Comparison of ENCODE assay signal across 8 cellular contexts in the genomic region with DNA sequence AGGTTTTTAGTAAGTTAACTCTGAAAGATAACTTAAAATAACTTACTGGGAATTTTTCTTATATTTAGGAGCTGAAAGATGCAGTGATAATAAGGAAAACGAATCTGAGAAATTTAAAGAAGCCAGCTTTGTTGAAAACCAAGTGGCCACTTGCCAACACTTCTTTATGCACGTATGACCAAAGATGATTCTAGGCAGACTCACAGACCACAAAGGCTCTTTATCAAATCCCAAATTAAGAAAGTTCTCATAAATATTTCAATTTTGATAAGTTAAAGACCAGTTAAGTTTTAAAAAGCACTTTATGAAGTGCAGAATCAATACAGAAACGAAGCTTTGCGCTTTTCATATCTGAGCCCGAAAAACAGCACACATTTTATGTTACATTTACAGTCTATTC. TPM values are rescaled to one million over a fixed set of nuclear protein-coding genes. Genes with fewer than 3 reads are reported as not detected.
DNase-seq lines count a peak whose midpoint lies in the region; ATAC-seq, FAIRE-seq and TF ChIP-seq lines count a peak whose summit lies in the region.

No MANE protein-coding gene starts in this region.

- H3K9ac ChIP-seq in GM12878 (ENCODE audit: control insufficient read depth, insufficient read depth, low read length): peak overlapping the region; percentile 89

- no peaks in the 10 kb centered on the region for H3K9me3 Mint-ChIP-seq in type B pancreatic cell

- FAIRE-seq in GM12878 (lab: Jason Lieb, UNC): no peak

- H3K4me2 ChIP-seq in GM12878 (ENCODE audit: control insufficient read depth, insufficient read depth): peak overlapping the region; percentile 75

- peak overlapping the region; percentile 97 for H3K4me3 Mint-ChIP-seq in type B pancreatic cell

- H3K4me3 ChIP-seq in AG04450 (ENCODE audit: low read depth, low read length) (peak overlapping the region; percentile 85), GM12878 (peak overlapping the region; percentile 67), right lobe of liver (peak overlapping the region; percentile 54 to 86 (median 79))

- SMC1A ChIA-PET in GM12878 (lab: Charles Lee; ENCODE audit: uncharacterized antibody, unreplicated experiment): interaction anchor here (0.8 to 2.4 kb wide), 7 partner anchors 14 to 98 kb away, joined by 3 to 9 read pairs (median 3); partner anchors contain the start of gene HSPA4

- WGBS in GM12878 (ENCODE audit: insufficient coverage, insufficient replicate concordance, low lambda C conversion rate, missing lambda C conversion rate): 51% methylated on average over 5 of the region's 5 CpGs
- 2% methylated on average over 5 of the region's 5 CpGs for WGBS in right lobe of liver (ENCODE audit: insufficient coverage, low coverage, low lambda C conversion rate, missing lambda C conversion rate)

- TF ChIP-seq EP300 in GM12878 (IDR thresholded peaks at IDR 0.05; ENCODE audit: borderline replicate concordance in 1 of 2, control insufficient read depth in 1 of 2, low read depth in 2 of 2, low read length in 2 of 2): no peak

- CTCF ChIA-PET in AG04450 (lab: Charles Lee) (interaction anchor here (0.7 kb wide), 1 partner anchor 57 kb away, joined by 5 read pairs; no protein-coding TSS in a partner anchor), GM12878 (lab: Yijun Ruan, JAX) (interaction anchor here (0.6 to 1.3 kb wide), 2 partner anchors 141 to 142 kb away, joined by 3 read pairs; no protein-coding TSS in a partner anchor)

- peak overlapping the region; percentile 93 for H3K27ac ChIP-seq in AG04450 (ENCODE audit: low read depth, low read length)
- H3K27ac ChIP-seq in GM12878 (ENCODE audit: control insufficient read depth, insufficient read depth): peak overlapping the region; percentile 69; the same call in 1 of the 2 replicates
- H3K27ac ChIP-seq in right lobe of liver: peak overlapping the region; percentile 91 to 98 (median 96)

- intact Hi-C loops in GM12878 (cut with micrococcal nuclease; ENCODE audit: unreplicated experiment) (loop anchor here (5.0 kb wide), 1 partner anchor 90 kb away; the partner anchor contains the start of gene HSPA4), right lobe of liver (cut with DNase I) (no loop called here)

- no peaks in the 10 kb centered on the region for H3K27me3 Mint-ChIP-seq in type B pancreatic cell

- H3K4me1 Mint-ChIP-seq in type B pancreatic cell (ENCODE audit: unreplicated experiment): peaks cover 8% of the 10 kb centered on the region

- peaks cover 23% of the 10 kb centered on the region for H3K36me3 Mint-ChIP-seq in type B pancreatic cell

- DNase-seq in AG04450 (ENCODE audit: low read depth, low spot score) (no peak), HT-29 (ENCODE audit: low spot score) (peak; percentile 43), GM12878 (ENCODE audit: low read depth, low spot score) (no peak), right lobe of liver (no peak), type B pancreatic cell (ENCODE audit: extremely low spot score, unreplicated experiment) (no peak), MV-4-11 (lab: John Stamatoyannopoulos, UW) (no peak)
- DNase-seq in NK-92 treated with Interleukin-12 subunit alpha and Interleukin-12 subunit beta, amount 100 ng/mL, for 24 hours (lab: John Stamatoyannopoulos, UW): no peak
- DNase-seq in activated CD4-positive, CD25-positive, alpha-beta regulatory T cell (lab: John Stamatoyannopoulos, UW): no peak

- TF ChIP-seq POLR2A in GM12878 (IDR thresholded peaks at IDR 0.05; ENCODE audit: low read depth, low read length) (no peak), right lobe of liver (IDR thresholded peaks at IDR 0.05) (no peak)

- in situ Hi-C loops in GM12878 (cut with MboI): no loop called here

- RAD21 ChIA-PET in GM12878 (lab: Charles Lee; ENCODE audit: unreplicated experiment): interaction anchor here (0.5 to 1.6 kb wide), 8 partner anchors 9 to 540 kb away, joined by 3 to 5 read pairs (median 3); partner anchors contain the start of gene HSPA4

- H3K27ac Mint-ChIP-seq in type B pancreatic cell: peak overlapping the region; percentile 98

- ATAC-seq in GM12878: no peak
- ATAC-seq in right lobe of liver: no peak

- H4K20me1 ChIP-seq in GM12878 (ENCODE audit: control insufficient read depth, insufficient read depth): no peaks in the 10 kb centered on the region

- TF ChIP-seq RAD21 in GM12878 (IDR thresholded peaks at IDR 0.05; ENCODE audit: insufficient read depth, low read depth, low read length): no peak

- H2AFZ ChIP-seq in GM12878 (ENCODE audit: control insufficient read depth, low read depth, low read length): no peak overlapping the region

- no peaks in the 10 kb centered on the region; the same call in 1 of the 2 replicates for H3K9me3 ChIP-seq in AG04450 (ENCODE audit: control insufficient read depth, insufficient read depth, low read length)
- H3K9me3 ChIP-seq in GM12878 (replicated peaks; ENCODE audit: control insufficient read depth, insufficient read depth, low read length): no peaks in the 10 kb centered on the region
- no peaks in the 10 kb centered on the region for H3K9me3 ChIP-seq in right lobe of liver

- H3K36me3 ChIP-seq in GM12878 (ENCODE audit: control insufficient read depth in 2 of 2, insufficient read depth in 2 of 2, low read length in 1 of 2) (no peaks in the 10 kb centered on the region), right lobe of liver (no peaks in the 10 kb centered on the region)

- POLR2A ChIA-PET in AG04450 (lab: Yijun Ruan, JAX) (interaction anchor here (3.1 kb wide), 1 partner anchor 90 kb away, joined by 27 read pairs; the partner anchor contains the start of gene HSPA4), GM12878 (lab: Charles Lee) (interaction anchor here (0.6 to 3.0 kb wide), 8 partner anchors 12 to 473 kb away, joined by 3 to 16 read pairs (median 4); partner anchors contain the start of gene HSPA4)

- H3K27me3 ChIP-seq in AG04450 (ENCODE audit: control insufficient read depth, insufficient read depth, low read length) (no peaks in the 10 kb centered on the region), GM12878 (replicated peaks in 1 of 2; ENCODE audit: control insufficient read depth in 2 of 2, insufficient read depth in 2 of 2, low read length in 1 of 2) (no peaks in the 10 kb centered on the region), right lobe of liver (no peaks in the 10 kb centered on the region)

- no peak for TF ChIP-seq CTCF in AG04450 (IDR thresholded peaks at IDR 0.05; ENCODE audit: low read depth, low read length)
- TF ChIP-seq CTCF in GM12878 (IDR thresholded peaks at IDR 0.05 in 2 of 3, conservative IDR thresholded peaks at IDR 0.05 in 1 of 3; ENCODE audit: control insufficient read depth in 2 of 3, extremely low read depth in 1 of 3, insufficient read depth in 1 of 3, low read depth in 3 of 3, low read length in 3 of 3): no peak
- no peak for TF ChIP-seq CTCF in right lobe of liver (IDR thresholded peaks at IDR 0.05)
- TF ChIP-seq CTCF in type B pancreatic cell (conservative IDR thresholded peaks at IDR 0.05): no peak

- peaks cover 57% of the 10 kb centered on the region for H3K79me2 ChIP-seq in GM12878 (ENCODE audit: control insufficient read depth, insufficient read depth, low read length)

- 0 out of 2 replicates have a peak, but pooled peaks cover 2% of the 10 kb centered on the region for H3K4me1 ChIP-seq in GM12878 (ENCODE audit: control insufficient read depth, insufficient read depth, low read length)
- H3K4me1 ChIP-seq in right lobe of liver: peaks cover 0 to 31% (median 9%) of the 10 kb centered on the region in 4 donors

- BruUV-seq in GM12878 (replicated peaks; lab: Mats Ljungman, UMichigan): no TSS peak

TF ChIP-seq in GM12878, 131 proteins besides CTCF, POLR2A, EP300 and RAD21 (continues in another document):
- no peak for TF ChIP-seq GATAD2B (conservative IDR thresholded peaks at IDR 0.05; ENCODE audit: low read depth)

RNA-seq across cellular contexts. Expression of gene AFF4, which starts 1.5 kb away (rescaled TPM):
- 57.6 and 62.3 TPM in 2 replicates for polyA plus RNA-seq in AG04450 (2011; rRNA removed)
- polyA minus RNA-seq in AG04450 (2011; rRNA and poly(A)+ RNA removed): 128 and 160 TPM in 2 replicates
- 11.5 and 16.0 TPM in 2 replicates for total RNA-seq in HT-29 (2014; rRNA removed; shearing (Covaris generic))
- 92.5 and 96.6 TPM in 2 replicates for total RNA-seq in GM12878 (2013; cell fraction: nucleolus; rRNA removed)
- total RNA-seq in GM12878 (2014; rRNA removed): 7.5 and 7.9 TPM in 2 replicates
- total RNA-seq in GM12878 (2014; rRNA removed; fragmentation: Illumina TruSeq; extraction: Trizol): 15.4 and 17.3 TPM in 2 replicates
- 15.5 and 19.2 TPM in 2 replicates for total RNA-seq in GM12878 (2021)
- 10.1 TPM for polyA plus RNA-seq in GM12878 (2011; ENCODE audit: low read depth)
- polyA plus RNA-seq in GM12878 (2011; rRNA removed): 20.2 and 25.7 TPM in 2 replicates
- polyA plus RNA-seq in GM12878 (2011; cell fraction: cytosol; rRNA removed): 11.2 and 13.8 TPM in 2 replicates
- polyA plus RNA-seq in GM12878 (2011; cell fraction: nucleus; rRNA removed): 22.7 and 28.4 TPM in 2 replicates
- polyA plus RNA-seq in GM12878 (2012): 9.9 and 11.5 TPM in 2 replicates
- polyA plus RNA-seq in GM12878 (2014; fragmentation: Illumina TruSeq; extraction: Trizol): 17.0 and 17.4 TPM in 2 replicates
- polyA plus RNA-seq in GM12878 (2014; fragmentation: Nextera tagmentation; extraction: Ambion mirVana): 1 to 10 TPM; 1.1 to 1.8 TPM
- polyA plus RNA-seq in GM12878 (2014; rRNA removed): 7.4 and 8.0 TPM in 2 replicates
- 10 to 100 TPM; 10.2 to 10.6 TPM for polyA plus RNA-seq in GM12878 (2016; fragmentation: Nextera tagmentation; extraction: Ambion mirVana)
- 32.6 and 45.3 TPM in 2 replicates for polyA minus RNA-seq in GM12878 (2011; rRNA and poly(A)+ RNA removed)
- 17.9 and 19.1 TPM in 2 replicates for polyA minus RNA-seq in GM12878 (2011; cell fraction: cytosol; rRNA and poly(A)+ RNA removed)
- 22.4 and 33.0 TPM in 2 replicates for polyA minus RNA-seq in GM12878 (2011; cell fraction: nucleus; rRNA and poly(A)+ RNA removed)
- 10 to 100 TPM; 16.4 to 26.8 (median 20.2) TPM for total RNA-seq in right lobe of liver
- 69.9 and 78.1 TPM in 2 replicates for total RNA-seq in type B pancreatic cell (ENCODE audit: low replicate concordance)
